In genomic region chr7:38222481-38223096, GRCh38 we compare ENCODE assay signal across 8 cellular contexts. TPM values are rescaled to one million over a fixed set of nuclear protein-coding genes. Genes with fewer than 3 reads are reported as not detected.
DNase-seq lines count a peak whose midpoint lies in the region; ATAC-seq lines count a peak whose summit lies in the region.

No MANE protein-coding gene starts in this region.

- peaks cover 54 to 89% of the 10 kb centered on the region in 2 donors for H3K4me1 Mint-ChIP-seq in effector memory CD8-positive, alpha-beta T cell (ENCODE audit: low read depth in 2 of 2)

- peaks cover 2% of the 10 kb centered on the region for H3K79me1 ChIP-seq in mesendoderm (ENCODE audit: low read length)

- H3K36me3 ChIP-seq in mesendoderm (ENCODE audit: control insufficient read depth, insufficient read depth, low read length), result peaks cover 2% of the 10 kb centered on the region

- H3K9me3 Mint-ChIP-seq in effector memory CD8-positive, alpha-beta T cell, result no peaks in the 10 kb centered on the region

- ATAC-seq in GM21576 (IDR thresholded peaks at IDR 0.05; ENCODE audit: unreplicated experiment), result peak; percentile 81
- ATAC-seq in effector memory CD8-positive, alpha-beta T cell (replicated peaks), result peak; percentile 47
- ATAC-seq in HG03460 (IDR thresholded peaks at IDR 0.05; ENCODE audit: unreplicated experiment), result no peak

- H3K27me3 Mint-ChIP-seq in effector memory CD8-positive, alpha-beta T cell, result no peaks in the 10 kb centered on the region

- H3K4ac ChIP-seq in mesendoderm (ENCODE audit: low read depth, low read length), result no peak overlapping the region

- no peak overlapping the region for H2BK5ac ChIP-seq in mesendoderm (ENCODE audit: low read length)

- no peak overlapping the region for H2BK120ac ChIP-seq in mesendoderm (ENCODE audit: low read depth, low read length)

- H3K27ac Mint-ChIP-seq in effector memory CD8-positive, alpha-beta T cell, result peak overlapping the region; percentile 90 to 94

- no peak overlapping the region for H2AK5ac ChIP-seq in mesendoderm (ENCODE audit: low read length)

- H3K79me2 ChIP-seq in mesendoderm (ENCODE audit: control insufficient read depth, insufficient read depth, low read length), result no peaks in the 10 kb centered on the region

- no peak overlapping the region for H3K4me3 ChIP-seq in mesendoderm (ENCODE audit: low read length)

- no peak overlapping the region for H3K27ac ChIP-seq in mesendoderm (ENCODE audit: low read depth, low read length)

- intact Hi-C loops in posterior vena cava (cut with DNase I), result loop anchor here (5.0 to 10.0 kb wide), 3 partner anchors 115 to 318 kb away; partner anchors contain the start of gene SFRP4 (in 1 of the 2)

- DNase-seq in DMS53 (lab: John Stamatoyannopoulos, UW), result peak; percentile 78
- peak; percentile 66 for DNase-seq in M059J (ENCODE audit: low read depth)
- DNase-seq in SHP77 (lab: John Stamatoyannopoulos, UW), result peak; percentile 58 to 64
- DNase-seq in effector memory CD8-positive, alpha-beta T cell, result peak; percentile 50 to 57 (median 56)
- DNase-seq in mesendoderm, result peak; percentile 69
- no peak for DNase-seq in posterior vena cava (ENCODE audit: low spot score)

- no peak overlapping the region for H3K56ac ChIP-seq in mesendoderm (ENCODE audit: low read length)

- no peak overlapping the region for H2BK15ac ChIP-seq in mesendoderm (replicated peaks; ENCODE audit: low read depth)

- H3K18ac ChIP-seq in mesendoderm (ENCODE audit: low read length), result no peak overlapping the region

- H3K9ac ChIP-seq in mesendoderm (ENCODE audit: low read length), result no peak overlapping the region

- no peak overlapping the region for H3K23ac ChIP-seq in mesendoderm (ENCODE audit: low read length)

- H3K27me3 ChIP-seq in mesendoderm (ENCODE audit: insufficient read depth, low read length, poor library complexity), result no peaks in the 10 kb centered on the region

- no peak overlapping the region for H3K4me2 ChIP-seq in mesendoderm (ENCODE audit: low read length)

- H4K5ac ChIP-seq in mesendoderm (ENCODE audit: low read length), result no peak overlapping the region

- H3K4me1 ChIP-seq in mesendoderm (ENCODE audit: control insufficient read depth, low read depth, low read length), result no peaks in the 10 kb centered on the region

- H4K8ac ChIP-seq in mesendoderm (ENCODE audit: low read depth, low read length), result no peak overlapping the region

- H3K4me3 Mint-ChIP-seq in effector memory CD8-positive, alpha-beta T cell, result peak overlapping the region; percentile 57 to 80

- peaks cover 27% of the 10 kb centered on the region for H3K36me3 Mint-ChIP-seq in effector memory CD8-positive, alpha-beta T cell (ENCODE audit: insufficient read depth)

- no CpG with 5 or more reads among the region's 5 CpGs for WGBS in mesendoderm (ENCODE audit: extremely low coverage, insufficient coverage, low lambda C conversion rate)

RNA-seq across cellular contexts. Expression of gene STARD3NL, which starts 44.5 kb away (rescaled TPM):
- total RNA-seq in M059J (2014; rRNA removed; shearing (Covaris generic)), result 129 and 149 TPM in 2 replicates
- 33.4 TPM for polyA plus RNA-seq in mesendoderm (2013, experiment 1 of 2)
- polyA plus RNA-seq in mesendoderm (2013, experiment 2 of 2), result 35.9 TPM
- 10 to 100 TPM; 37.0 to 41.8 TPM for total RNA-seq in posterior vena cava
